Comparison of ENCODE assay signal across 13 cellular contexts in genomic region chr11:78085972-78086371, GRCh38. TPM values are rescaled to one million over a fixed set of nuclear protein-coding genes. Genes with fewer than 3 reads are reported as not detected.
"Had no signal": no experiment of that assay in that cellular context is flagged by ENCODE, and none has a peak within 500 bp of the region (broad histone marks: within the 10 kb centered on the region; RNA-seq: fewer than 3 reads in every experiment).

No MANE protein-coding gene starts in this region.

- H3K9me3 ChIP-seq: body of pancreas, esophagus squamous epithelium, tibial nerve, vagina had no signal

- H3K36me3 ChIP-seq: esophagus squamous epithelium, tibial nerve, vagina had no signal

- H3K4me3 ChIP-seq: body of pancreas, esophagus squamous epithelium, tibial nerve, vagina had no signal

- H3K27me3 ChIP-seq: body of pancreas, esophagus squamous epithelium, tibial nerve, vagina had no signal

- DNase-seq: activated CD4-positive, alpha-beta T cell treated with anti-CD3 and anti-CD28 coated beads, Interleukin-2, amount 10 ng/mL, durations not matched to agents 24 days and 14 days; activated CD8-positive, alpha-beta T cell treated with anti-CD3 and anti-CD28 coated beads for 36 hours; activated naive CD4-positive, alpha-beta T cell treated with anti-CD3 and anti-CD28 coated beads for 36 hours; activated T-cell treated with anti-CD3 and anti-CD28 coated beads, Interleukin-2, amount 50 U/mL, for 24 hours; body of pancreas; dermis blood vessel endothelial cell; effector memory CD4-positive, alpha-beta T cell; esophagus squamous epithelium; occipital lobe; posterior cingulate gyrus had no signal

- H3K4me1 ChIP-seq: tibial nerve, vagina had no signal

- H3K27ac ChIP-seq: body of pancreas, esophagus squamous epithelium, tibial nerve, vagina had no signal

RNA-seq across cellular contexts. Expression of gene THRSP, which starts 22.3 kb away (rescaled TPM):
- total RNA-seq: activated CD4-positive, alpha-beta T cell treated with anti-CD3 and anti-CD28 coated beads, Interleukin-2, amount 10 ng/mL, durations not matched to agents 24 days and 14 days; activated CD8-positive, alpha-beta T cell treated with anti-CD3 and anti-CD28 coated beads for 36 hours; activated naive CD4-positive, alpha-beta T cell treated with anti-CD3 and anti-CD28 coated beads for 36 hours; dermis blood vessel endothelial cell; endothelial cell of umbilical vein; esophagus squamous epithelium; occipital lobe; vagina had no signal
